28 cellular contexts compared by ENCODE assay signal in genomic region chr10:13902868-13903267, GRCh38.
"Had no signal": no experiment of that assay in that cellular context is flagged by ENCODE, and none has a peak within 500 bp of the region (broad histone marks: within the 10 kb centered on the region; RNA-seq: fewer than 3 reads in every experiment).

No MANE protein-coding gene starts in this region.

- H3K4me3 ChIP-seq: neural progenitor cell, ovary, psoas muscle, right lobe of liver, sigmoid colon, suprapubic skin, testis, tibial artery, transverse colon, upper lobe of left lung, vagina had no signal

- H3K9me3 ChIP-seq: ovary, psoas muscle, right lobe of liver, sigmoid colon, suprapubic skin, testis, tibial artery, transverse colon, upper lobe of left lung, vagina had no signal

- H3K27ac ChIP-seq: neural progenitor cell, ovary, parathyroid adenoma, psoas muscle, right lobe of liver, sigmoid colon, suprapubic skin, testis, tibial artery, transverse colon, upper lobe of left lung, vagina had no signal

- H3K27me3 ChIP-seq: neural progenitor cell, ovary, right lobe of liver, sigmoid colon, suprapubic skin, testis, tibial artery, transverse colon, upper lobe of left lung, vagina had no signal

- ATAC-seq: naive thymus-derived CD4-positive, alpha-beta T cell; natural killer cell; psoas muscle; right cardiac atrium; right lobe of liver; stimulated activated effector memory CD8-positive, alpha-beta T cell treated with anti-CD3 and anti-CD28 coated beads, Interleukin-12 subunit alpha, Interleukin-12 subunit beta, amount 100 ng/mL, for 72 hours; stimulated activated naive B cell treated with anti-CD40 and anti-IgM and Interleukin-4, amounts not matched to agents 10 μg/mL and 1 μg/mL and 100 μg/mL, for 72 hours; stimulated activated naive CD8-positive, alpha-beta T cell treated with anti-CD3 and anti-CD28 coated beads, Interleukin-15, amount 100 ng/mL, for 72 hours; stimulated activated naive CD8-positive, alpha-beta T cell treated with anti-CD3 and anti-CD28 coated beads, Interleukin-15, Interleukin-2, amounts not matched to agents 100 U/mL and 50 U/mL, for 24 hours had no signal

- H3K4me2 ChIP-seq: neural progenitor cell had no signal

- H3K36me3 ChIP-seq: neural progenitor cell, ovary, right lobe of liver, sigmoid colon, suprapubic skin, tibial artery, transverse colon, upper lobe of left lung, vagina had no signal

- H2AFZ ChIP-seq: neural progenitor cell, parathyroid adenoma had no signal

- H3K79me2 ChIP-seq: parathyroid adenoma had no signal

- H3K9ac ChIP-seq: neural progenitor cell, parathyroid adenoma had no signal

- DNase-seq: naive thymus-derived CD4-positive, alpha-beta T cell; natural killer cell; occipital lobe; ovary; posterior cingulate gyrus; psoas muscle; right cardiac atrium; right lobe of liver; sigmoid colon; small intestine; stimulated activated CD4-positive, alpha-beta T cell treated with anti-CD3 and anti-CD28 coated beads, Interleukin-15, amount 100 ng/mL, for 24 hours; stimulated activated CD4-positive, alpha-beta T cell treated with anti-CD3 and anti-CD28 coated beads, Interleukin-2, amount 100 ng/mL, for 24 hours; stimulated activated CD4-positive, alpha-beta T cell treated with anti-CD3 and anti-CD28 coated beads, Interleukin-2, amount 100 ng/mL, for 48 hours; stimulated activated CD4-positive, alpha-beta T cell treated with anti-CD3 and anti-CD28 coated beads, Interleukin-4, amount 100 ng/mL, for 24 hours; stimulated activated naive B cell treated with anti-CD40 and anti-IgM and Interleukin-4, amounts not matched to agents 10 μg/mL and 1 μg/mL and 100 μg/mL, for 72 hours; stimulated activated naive CD8-positive, alpha-beta T cell treated with anti-CD3 and anti-CD28 coated beads, Interleukin-15, amount 100 ng/mL, for 72 hours; stimulated activated naive CD8-positive, alpha-beta T cell treated with anti-CD3 and anti-CD28 coated beads, Interleukin-15, Interleukin-2, amounts not matched to agents 100 U/mL and 50 U/mL, for 24 hours; substantia nigra; testis; tibial artery; transverse colon; upper lobe of left lung had no signal

- FAIRE-seq: small intestine, urothelium cell line had no signal

- H3K4me1 ChIP-seq: parathyroid adenoma, psoas muscle, right lobe of liver, sigmoid colon, suprapubic skin, testis, tibial artery, transverse colon, upper lobe of left lung, vagina had no signal
